In the genomic region with DNA sequence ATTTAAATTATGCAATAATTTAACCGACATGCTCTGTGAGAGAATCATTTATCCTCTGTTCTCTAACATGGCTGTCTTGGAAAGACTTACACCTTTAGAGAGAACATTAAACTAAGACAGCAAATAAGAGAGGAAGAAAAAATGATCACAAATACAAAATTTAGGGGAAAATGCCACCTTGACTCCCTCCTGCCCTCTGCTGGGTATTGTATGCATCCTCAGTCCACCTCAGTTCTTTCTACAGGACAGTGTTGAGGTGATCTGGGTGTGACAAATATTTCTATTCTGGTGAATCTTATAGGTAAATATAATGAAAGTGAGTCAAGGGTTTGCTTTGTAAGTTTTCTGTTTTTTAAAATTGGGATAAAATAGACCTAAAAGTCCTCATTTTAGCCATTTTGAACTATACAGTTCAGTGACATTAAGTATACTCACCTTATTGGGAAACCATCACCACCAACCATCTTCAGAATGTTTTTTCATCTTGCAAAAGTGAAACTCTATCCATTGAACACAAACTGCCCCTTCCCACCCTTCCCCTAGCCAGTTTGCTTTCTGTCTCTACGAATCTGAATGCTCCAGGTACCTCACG, we compare ENCODE assay signal across 8 cellular contexts.
DNase-seq lines count a peak whose midpoint lies in the region; ATAC-seq, FAIRE-seq and TF ChIP-seq lines count a peak whose summit lies in the region.

No MANE protein-coding gene starts in this region.

- ATAC-seq in right cardiac atrium, result no peak
- ATAC-seq in naive thymus-derived CD4-positive, alpha-beta T cell, result peak; percentile 69
- ATAC-seq in GM21737 (IDR thresholded peaks at IDR 0.05; ENCODE audit: unreplicated experiment), result no peak

- peaks cover 0 to 49% (median 16%) of the 10 kb centered on the region in 5 donors for H3K27me3 Mint-ChIP-seq in naive thymus-derived CD4-positive, alpha-beta T cell

- no peaks in the 10 kb centered on the region for H3K36me3 ChIP-seq in cardiac muscle cell
- H3K36me3 ChIP-seq in bronchial epithelial cell (ENCODE audit: control insufficient read depth, insufficient read depth, low read length), result no peaks in the 10 kb centered on the region
- H3K36me3 ChIP-seq in naive thymus-derived CD4-positive, alpha-beta T cell (ENCODE audit: control insufficient read depth in 2 of 3, insufficient read depth in 3 of 3, low read length in 3 of 3), result no peaks in the 10 kb centered on the region

- H3K4me1 ChIP-seq in cardiac muscle cell (ENCODE audit: low read depth) (no peaks in the 10 kb centered on the region), right cardiac atrium (ENCODE audit: control insufficient read depth, insufficient read depth, low read length) (no peaks in the 10 kb centered on the region)
- H3K4me1 ChIP-seq in naive thymus-derived CD4-positive, alpha-beta T cell (ENCODE audit: control insufficient read depth in 2 of 2, insufficient read depth in 2 of 2, low read length in 2 of 2), result no peaks in the 10 kb centered on the region

- H3K27ac Mint-ChIP-seq in naive thymus-derived CD4-positive, alpha-beta T cell, result no peak overlapping the region

- no peaks in the 10 kb centered on the region for H3K36me3 Mint-ChIP-seq in naive thymus-derived CD4-positive, alpha-beta T cell

- WGBS in right cardiac atrium, result 88% methylated on average over 3 of the region's 3 CpGs

- FAIRE-seq in bronchial epithelial cell (lab: Jason Lieb, UNC), result no peak

- no peak overlapping the region for H3K4me3 Mint-ChIP-seq in naive thymus-derived CD4-positive, alpha-beta T cell

- DNase-seq in cardiac muscle cell (ENCODE audit: low read depth in 1 of 2, low spot score in 1 of 2) (peak; percentile 31 to 40), right cardiac atrium (no peak), NCI-H526 treated with DMSO at 0.1 percent for 48 hours (lab: John Stamatoyannopoulos, UW) (peak; percentile 8), bronchial epithelial cell (ENCODE audit: low read depth) (peak; percentile 13), islet precursor cell (no peak)
- peak in 6 of 9 donors; percentile 10 to 41 (median 34) for DNase-seq in naive thymus-derived CD4-positive, alpha-beta T cell
- no peak for DNase-seq in activated CD4-positive, CD25-positive, alpha-beta regulatory T cell (lab: John Stamatoyannopoulos, UW)

- H3K4me1 Mint-ChIP-seq in naive thymus-derived CD4-positive, alpha-beta T cell, result no peaks in the 10 kb centered on the region

- POLR2A ChIA-PET in naive thymus-derived CD4-positive, alpha-beta T cell (lab: Charles Lee), result no interaction called here

- no peak overlapping the region for H3K4me3 ChIP-seq in cardiac muscle cell
- no peak overlapping the region for H3K4me3 ChIP-seq in right cardiac atrium (ENCODE audit: low read length)
- no peak overlapping the region for H3K4me3 ChIP-seq in bronchial epithelial cell (ENCODE audit: low read depth, low read length)
- no peak overlapping the region for H3K4me3 ChIP-seq in naive thymus-derived CD4-positive, alpha-beta T cell (ENCODE audit: low read length)

- intact Hi-C loops in right cardiac atrium (cut with DNase I), result loop anchor here in 1 of 4 donors (10.0 kb wide), 1 partner anchor 325 kb away; no protein-coding TSS in a partner anchor
- intact Hi-C loops in naive thymus-derived CD4-positive, alpha-beta T cell (cut with micrococcal nuclease), result loop anchor here (1.0 to 5.0 kb wide), 6 partner anchors 158 to 323 kb away; no protein-coding TSS in a partner anchor

- peak; percentile 71 for TF ChIP-seq CTCF in cardiac muscle cell (IDR thresholded peaks at IDR 0.05; ENCODE audit: low read depth, low read length)
- peak; percentile 72 for TF ChIP-seq CTCF in bronchial epithelial cell (IDR thresholded peaks at IDR 0.05; ENCODE audit: insufficient read depth, low read length, severe bottlenecking)

- H3K27ac ChIP-seq in cardiac muscle cell, result no peak overlapping the region
- H3K27ac ChIP-seq in right cardiac atrium (ENCODE audit: low read length), result no peak overlapping the region
- no peak overlapping the region for H3K27ac ChIP-seq in naive thymus-derived CD4-positive, alpha-beta T cell (ENCODE audit: low read depth, low read length)

- H3K9me3 ChIP-seq in cardiac muscle cell (ENCODE audit: low read depth), result no peaks in the 10 kb centered on the region
- no peaks in the 10 kb centered on the region for H3K9me3 ChIP-seq in right cardiac atrium (ENCODE audit: control insufficient read depth, low read length)
- no peaks in the 10 kb centered on the region for H3K9me3 ChIP-seq in naive thymus-derived CD4-positive, alpha-beta T cell (ENCODE audit: control insufficient read depth in 2 of 3, low read length in 3 of 3)

- H3K9me3 Mint-ChIP-seq in naive thymus-derived CD4-positive, alpha-beta T cell, result no peaks in the 10 kb centered on the region

- no peaks in the 10 kb centered on the region for H3K27me3 ChIP-seq in cardiac muscle cell
- H3K27me3 ChIP-seq in right cardiac atrium (ENCODE audit: control insufficient read depth, insufficient read depth), result no peaks in the 10 kb centered on the region
- no peaks in the 10 kb centered on the region for H3K27me3 ChIP-seq in bronchial epithelial cell (ENCODE audit: control insufficient read depth, insufficient read depth, low read length)
- H3K27me3 ChIP-seq in naive thymus-derived CD4-positive, alpha-beta T cell (ENCODE audit: control insufficient read depth in 2 of 2, insufficient read depth in 2 of 2, low read length in 2 of 2), result no peaks in the 10 kb centered on the region

- CTCF ChIA-PET in naive thymus-derived CD4-positive, alpha-beta T cell (lab: Charles Lee), result interaction anchor here (0.6 to 0.7 kb wide), 2 partner anchors 17 to 209 kb away, joined by 3 to 5 read pairs; no protein-coding TSS in a partner anchor

Comparison
In these comparisons a context has a peak if more than half of its experiments do, and no peak if none do; other contexts are left out.
1. DNase-seq: peak in cardiac muscle cell (2 of 2), NCI-H526 treated with DMSO at 0.1 percent for 48 hours (single experiment), bronchial epithelial cell (single experiment) and naive thymus-derived CD4-positive, alpha-beta T cell (6 of 9); none in right cardiac atrium (0 of 3), islet precursor cell (single experiment) and activated CD4-positive, CD25-positive, alpha-beta regulatory T cell (0 of 4).